13 cellular contexts compared by ENCODE assay signal in genomic region chr11:128810784-128811514, GRCh38. TPM values are rescaled to one million over a fixed set of nuclear protein-coding genes. Genes with fewer than 3 reads are reported as not detected.
"Had no signal": no experiment of that assay in that cellular context is flagged by ENCODE, and none has a peak within 500 bp of the region (broad histone marks: within the 10 kb centered on the region; RNA-seq: fewer than 3 reads in every experiment).

No MANE protein-coding gene starts in this region.

- H3K9me3 Mint-ChIP-seq: nephron progenitor cell had no signal

- ATAC-seq: gastrocnemius medialis, heart right ventricle, upper lobe of right lung had no signal

- H3K4me3 Mint-ChIP-seq: nephron progenitor cell had no signal

- DNase-seq: activated effector memory CD4-positive, alpha-beta T cell treated with Interleukin-2 at 50 U/mL for 16 hours; gastrocnemius medialis; heart right ventricle; islet precursor cell; left ventricle myocardium inferior; mesenchymal stem cell; nephron progenitor cell; sigmoid colon; SK-N-SH; stimulated activated CD4-positive, alpha-beta T cell treated with anti-CD3 and anti-CD28 coated beads, Interleukin-2, amount 100 ng/mL, for 24 hours; stimulated activated naive CD4-positive, alpha-beta T cell; upper lobe of right lung had no signal

- H3K27ac Mint-ChIP-seq: nephron progenitor cell had no signal

RNA-seq across cellular contexts. Expression of gene KCNJ1, which starts 56.1 kb away (rescaled TPM):
- polyA plus RNA-seq: cardiac muscle cell, sigmoid colon, SK-N-SH had no signal
